1 cellular context compared by ENCODE assay signal in genomic region chr20:47455133-47456040, GRCh38.
TF ChIP-seq lines count a peak whose summit lies in the region.

No MANE protein-coding gene starts in this region.

TF ChIP-seq in HepG2, 621 proteins besides CTCF, POLR2A, EP300 and RAD21 (continued from another document and continues in another):
- TF ChIP-seq AKNA (CRISPR knock-in tag; IDR thresholded peaks at IDR 0.05; ENCODE audit: borderline replicate concordance) (no peak; the same call in 1 of the 2 replicates), UBTF (CRISPR knock-in tag; IDR thresholded peaks at IDR 0.05) (peak; percentile 24; the same call in 1 of the 2 replicates), ZBED4 (CRISPR knock-in tag; IDR thresholded peaks at IDR 0.05; ENCODE audit: borderline replicate concordance) (peak; percentile 72; the same call in 1 of the 2 replicates), HIC2 (CRISPR knock-in tag; IDR thresholded peaks at IDR 0.05; ENCODE audit: low read depth) (no peak), ZNF629 (CRISPR knock-in tag; conservative IDR thresholded peaks at IDR 0.05) (no peak; the same call in 1 of the 2 replicates), GMEB1 (CRISPR knock-in tag; IDR thresholded peaks at IDR 0.05; ENCODE audit: borderline replicate concordance) (peak; percentile 63; the same call in 1 of the 2 replicates), HMGA1 (CRISPR knock-in tag; conservative IDR thresholded peaks at IDR 0.05) (no peak), ZNF30 (CRISPR knock-in tag; IDR thresholded peaks at IDR 0.05) (peak; percentile 20; the same call in 1 of the 2 replicates), ZNF670 (CRISPR knock-in tag; IDR thresholded peaks at IDR 0.05; ENCODE audit: borderline replicate concordance) (no peak; the same call in 1 of the 2 replicates), ZNF710 (CRISPR knock-in tag; IDR thresholded peaks at IDR 0.05; ENCODE audit: borderline replicate concordance) (peak; percentile 98), ZNF557 (CRISPR knock-in tag; IDR thresholded peaks at IDR 0.05) (peak; percentile 85; the same call in 1 of the 2 replicates), MAFG (CRISPR knock-in tag; IDR thresholded peaks at IDR 0.05) (no peak), PRMT3 (CRISPR knock-in tag; IDR thresholded peaks at IDR 0.05; ENCODE audit: borderline replicate concordance, low read depth) (0 out of 2 replicates have a peak, but pooled peaks have one; percentile 35), RBM22 (optimal IDR thresholded peaks at IDR 0.05; ENCODE audit: low read length) (peak; percentile 16), CEBPB (IDR thresholded peaks at IDR 0.05; ENCODE audit: borderline replicate concordance, low read depth, low read length) (peak; percentile 95), RFX1 (IDR thresholded peaks at IDR 0.05) (no peak), SMARCC2 (IDR thresholded peaks at IDR 0.05) (no peak; the same call in 1 of the 2 replicates), HOXA5 (CRISPR knock-in tag; IDR thresholded peaks at IDR 0.05) (peak; percentile 89), MBNL3 (CRISPR knock-in tag; conservative IDR thresholded peaks at IDR 0.05) (no peak), ZNF558 (CRISPR knock-in tag; IDR thresholded peaks at IDR 0.05; ENCODE audit: borderline replicate concordance) (peak; percentile 89; the same call in 1 of the 2 replicates), TARDBP (CRISPR knock-in tag; IDR thresholded peaks at IDR 0.05) (peak; percentile 97), PAX8 (CRISPR knock-in tag; IDR thresholded peaks at IDR 0.05; ENCODE audit: borderline replicate concordance) (peak; percentile 92), ZNF75D (CRISPR knock-in tag; IDR thresholded peaks at IDR 0.05; ENCODE audit: borderline replicate concordance) (no peak), ZNF382 (CRISPR knock-in tag; IDR thresholded peaks at IDR 0.05; ENCODE audit: borderline replicate concordance) (no peak), CBFB (CRISPR knock-in tag; IDR thresholded peaks at IDR 0.05) (peak; percentile 96), FOSL1 (CRISPR knock-in tag; IDR thresholded peaks at IDR 0.05; ENCODE audit: borderline replicate concordance) (peak; percentile 80; the same call in 1 of the 2 replicates), SETDB1 (CRISPR knock-in tag; IDR thresholded peaks at IDR 0.05; ENCODE audit: borderline replicate concordance) (no peak), YEATS4 (CRISPR knock-in tag; IDR thresholded peaks at IDR 0.05; ENCODE audit: borderline replicate concordance) (peak; percentile 92), ZNF83 (CRISPR knock-in tag; IDR thresholded peaks at IDR 0.05; ENCODE audit: borderline replicate concordance) (no peak), ZNF501 (CRISPR knock-in tag; IDR thresholded peaks at IDR 0.05) (peak; percentile 79), GATAD2A (CRISPR knock-in tag; IDR thresholded peaks at IDR 0.05) (peak; percentile 100), NBN (conservative IDR thresholded peaks at IDR 0.05) (no peak), ZNF333 (CRISPR knock-in tag; IDR thresholded peaks at IDR 0.05; ENCODE audit: borderline replicate concordance) (no peak), CHD4 (IDR thresholded peaks at IDR 0.05; ENCODE audit: borderline replicate concordance, low read length) (peak; percentile 85), ZNF674 (CRISPR knock-in tag; IDR thresholded peaks at IDR 0.05; ENCODE audit: low read depth) (no peak), ZNF121 (CRISPR knock-in tag; IDR thresholded peaks at IDR 0.05) (no peak; the same call in 1 of the 2 replicates), CEBPZ (IDR thresholded peaks at IDR 0.05; ENCODE audit: low read length) (no peak), ARNTL (CRISPR knock-in tag; IDR thresholded peaks at IDR 0.05) (peak; percentile 95), MXD3 (CRISPR knock-in tag; IDR thresholded peaks at IDR 0.05) (no peak), NFE2L1 (CRISPR knock-in tag; IDR thresholded peaks at IDR 0.05; ENCODE audit: borderline replicate concordance) (no peak), ZNF543 (CRISPR knock-in tag; IDR thresholded peaks at IDR 0.05) (peak; percentile 96), JUND (CRISPR knock-in tag; IDR thresholded peaks at IDR 0.05) (peak; percentile 69; the same call in 1 of the 2 replicates)
